Comparison of ENCODE assay signal across 15 cellular contexts in genomic region chr2:38648107-38648761, GRCh38. TPM values are rescaled to one million over a fixed set of nuclear protein-coding genes. Genes with fewer than 3 reads are reported as not detected.
DNase-seq lines count a peak whose midpoint lies in the region; ATAC-seq and TF ChIP-seq lines count a peak whose summit lies in the region.
"Had no signal": no experiment of that assay in that cellular context is flagged by ENCODE, and none has a peak within 500 bp of the region (broad histone marks: within the 10 kb centered on the region; RNA-seq: fewer than 3 reads in every experiment).

No MANE protein-coding gene starts in this region.

- no peaks in the 10 kb centered on the region for H3K9me3 ChIP-seq in CD8-positive, alpha-beta memory T cell (ENCODE audit: low read length)

- peaks cover 0 to 8% (median 1%) of the 10 kb centered on the region in 3 donors for H3K36me3 Mint-ChIP-seq in CD8-positive, alpha-beta memory T cell

- no peaks in the 10 kb centered on the region for H3K27me3 ChIP-seq in CD8-positive, alpha-beta memory T cell (ENCODE audit: insufficient read depth, low read length, poor library complexity, severe bottlenecking)

- H3K4me3 Mint-ChIP-seq in CD8-positive, alpha-beta memory T cell: peak overlapping the region in 4 of 7 donors; percentile 13 to 67 (median 44)

- ATAC-seq in GM18519 (IDR thresholded peaks at IDR 0.05; ENCODE audit: low FRiP score, unreplicated experiment): no peak
- ATAC-seq: activated CD4-positive, CD25-positive, alpha-beta regulatory T cell treated with anti-CD3 and anti-CD28 coated beads, Interleukin-2, amount 50 U/mL, for 24 hours had no signal

- POLR2A ChIA-PET in CD8-positive, alpha-beta memory T cell (lab: Charles Lee): interaction anchor here (0.6 kb wide), 1 partner anchor 610 kb away, joined by 3 read pairs; no protein-coding TSS in a partner anchor

- H3K27ac ChIP-seq in CD8-positive, alpha-beta memory T cell (ENCODE audit: low read depth, low read length): no peak overlapping the region
- H3K27ac ChIP-seq: left ventricle myocardium inferior, SK-N-MC had no signal

- CTCF ChIA-PET in CD8-positive, alpha-beta memory T cell (lab: Charles Lee): interaction anchor here (1.8 kb wide), 1 partner anchor 31 kb away, joined by 3 read pairs; no protein-coding TSS in a partner anchor

- peaks cover 0 to 3% (median 0%) of the 10 kb centered on the region in 5 donors for H3K9me3 Mint-ChIP-seq in CD8-positive, alpha-beta memory T cell

- DNase-seq in CD8-positive, alpha-beta memory T cell: no peak
- peak; percentile 41 for DNase-seq in Jurkat, Clone E6-1 (ENCODE audit: low read depth, low spot score)
- peak; percentile 71 for DNase-seq in SIG-M5 treated with dmso at 0.1 percent for 504 hours (lab: John Stamatoyannopoulos, UW; ENCODE audit: unreplicated experiment)
- peak; percentile 58 for DNase-seq in fibroblast of villous mesenchyme (ENCODE audit: low read depth)
- DNase-seq in germinal center (ENCODE audit: low spot score): no peak
- DNase-seq in NCI-H2227 treated with DMSO at 0.1 percent for 48 hours (lab: John Stamatoyannopoulos, UW): no peak
- no peak for DNase-seq in NCI-H1048 (lab: John Stamatoyannopoulos, UW)
- DNase-seq: activated effector memory CD4-positive, alpha-beta T cell treated with anti-CD3 and anti-CD28 coated beads, Interleukin-2, amount 50 U/mL, for 16 hours; left ventricle myocardium inferior; NCI-H1417; NCI-H526 had no signal

- H3K4me3 ChIP-seq in CD8-positive, alpha-beta memory T cell (ENCODE audit: low read length): no peak overlapping the region
- no peak overlapping the region for H3K4me3 ChIP-seq in Jurkat, Clone E6-1 (ENCODE audit: low read length)
- no peak overlapping the region for H3K4me3 ChIP-seq in fibroblast of villous mesenchyme (ENCODE audit: low read depth, low read length)
- H3K4me3 ChIP-seq: left ventricle myocardium inferior, SK-N-MC had no signal

- TF ChIP-seq CTCF in fibroblast of villous mesenchyme (IDR thresholded peaks at IDR 0.05; ENCODE audit: insufficient read depth, low read depth, low read length): no peak

- no peaks in the 10 kb centered on the region for H3K27me3 Mint-ChIP-seq in CD8-positive, alpha-beta memory T cell

- H3K36me3 ChIP-seq in CD8-positive, alpha-beta memory T cell (ENCODE audit: insufficient read depth, low read length): no peaks in the 10 kb centered on the region
- H3K36me3 ChIP-seq: left ventricle myocardium inferior had no signal

- H3K27ac Mint-ChIP-seq in CD8-positive, alpha-beta memory T cell: peak overlapping the region in 7 of 8 donors; percentile 29 to 98 (median 77)

- peaks cover 27 to 57% (median 44%) of the 10 kb centered on the region in 3 donors for H3K4me1 Mint-ChIP-seq in CD8-positive, alpha-beta memory T cell

- H3K4me1 ChIP-seq in CD8-positive, alpha-beta memory T cell (ENCODE audit: insufficient read depth, low read length): peaks cover 41% of the 10 kb centered on the region

RNA-seq across cellular contexts. Expression of gene GALM, which starts 17.7 kb away (rescaled TPM):
- total RNA-seq in CD8-positive, alpha-beta memory T cell: 100 to 1,000 TPM; 107 to 109 TPM
- 51.4 TPM for polyA plus RNA-seq in CD8-positive, alpha-beta memory T cell
- not detected for polyA plus RNA-seq in Jurkat, Clone E6-1 (2012; ENCODE audit: insufficient read depth, insufficient read length)
- total RNA-seq in fibroblast of villous mesenchyme: 17.4 and 19.9 TPM in 2 replicates
- polyA plus RNA-seq: neural cell had no signal

RNA-seq across cellular contexts. Expression of gene HNRNPLL, which starts 45.5 kb away (rescaled TPM):
- total RNA-seq in CD8-positive, alpha-beta memory T cell: 10 to 100 TPM; 77.4 to 80.8 TPM
- polyA plus RNA-seq in CD8-positive, alpha-beta memory T cell: 65.4 TPM
- 23.1 TPM for polyA plus RNA-seq in Jurkat, Clone E6-1 (2012; ENCODE audit: insufficient read depth, insufficient read length)
- total RNA-seq in fibroblast of villous mesenchyme: 40.6 and 57.0 TPM in 2 replicates

Comparison
In these comparisons a context has a peak if more than half of its experiments do, and no peak if none do; other contexts are left out.
1. DNase-seq: peak in Jurkat, Clone E6-1 (single experiment), SIG-M5 treated with dmso at 0.1 percent for 504 hours (single experiment) and fibroblast of villous mesenchyme (single experiment); none in CD8-positive, alpha-beta memory T cell (0 of 5), germinal center (single experiment), NCI-H2227 treated with DMSO at 0.1 percent for 48 hours (single experiment) and NCI-H1048 (single experiment).